In genomic region chr7:73717991-73718405, GRCh38 we compare ENCODE assay signal across 8 cellular contexts. TPM values are rescaled to one million over a fixed set of nuclear protein-coding genes. Genes with fewer than 3 reads are reported as not detected.
DNase-seq lines count a peak whose midpoint lies in the region; ATAC-seq and TF ChIP-seq lines count a peak whose summit lies in the region.

No MANE protein-coding gene starts in this region.

- H3K27me3 ChIP-seq in ascending aorta (no peaks in the 10 kb centered on the region), tibial artery (no peaks in the 10 kb centered on the region)

- peaks cover 4% of the 10 kb centered on the region for H3K27me3 Mint-ChIP-seq in nephron (ENCODE audit: low read depth)

- no peaks in the 10 kb centered on the region for H3K36me3 Mint-ChIP-seq in nephron (ENCODE audit: low read depth)

- no peak for ATAC-seq in GM19397 (IDR thresholded peaks at IDR 0.05; ENCODE audit: unreplicated experiment)
- no peak for ATAC-seq in HG02840 (IDR thresholded peaks at IDR 0.05; ENCODE audit: low FRiP score, unreplicated experiment)

- peaks cover 41% of the 10 kb centered on the region for H3K4me1 Mint-ChIP-seq in nephron

- H3K9me3 Mint-ChIP-seq in nephron, result no peaks in the 10 kb centered on the region

- H3K4me3 Mint-ChIP-seq in nephron, result peak overlapping the region; percentile 80 to 85 (median 82)

- peak; percentile 78 for DNase-seq in DMS 273 (lab: John Stamatoyannopoulos, UW; ENCODE audit: unreplicated experiment)
- no peak for DNase-seq in DMS 273 treated with DMSO at 0.1 percent for 48 hours (lab: John Stamatoyannopoulos, UW)
- peak; percentile 71 for DNase-seq in T-helper 9 cell
- peak; percentile 32 to 81 for DNase-seq in ascending aorta (ENCODE audit: low spot score in 2 of 2)
- DNase-seq in tibial artery, result no peak

- intact Hi-C loops in ascending aorta (cut with DNase I), result loop anchor here (2.0 kb wide), 1 partner anchor 35 kb away; the partner anchor contains the start of genes BUD23 and DNAJC30
- intact Hi-C loops in tibial artery (cut with DNase I; ENCODE audit: low total_unique reads), result no loop called here

- H3K4me3 ChIP-seq in ascending aorta (peak overlapping the region; percentile 93 to 97), tibial artery (peak overlapping the region; percentile 63 to 82)

- H3K36me3 ChIP-seq in ascending aorta (no peaks in the 10 kb centered on the region), tibial artery (no peaks in the 10 kb centered on the region)

- H3K4me1 ChIP-seq in ascending aorta (peaks cover 20 to 43% of the 10 kb centered on the region in 2 donors), tibial artery (peaks cover 0 to 60% (median 55%) of the 10 kb centered on the region in 4 donors)

- H3K27ac ChIP-seq in ascending aorta (peak overlapping the region; percentile 17 to 51), tibial artery (peak overlapping the region; percentile 50 to 81)

- no peaks in the 10 kb centered on the region for H3K9me3 ChIP-seq in ascending aorta
- H3K9me3 ChIP-seq in tibial artery, result no peaks in the 10 kb centered on the region

- H3K27ac Mint-ChIP-seq in nephron, result peak overlapping the region in 1 of 3 experiments; percentile 58

- no peak for TF ChIP-seq CTCF in ascending aorta (IDR thresholded peaks at IDR 0.05)
- no peak for TF ChIP-seq CTCF in nephron (IDR thresholded peaks at IDR 0.05; ENCODE audit: unreplicated experiment in 3 of 3)
- TF ChIP-seq CTCF in tibial artery (IDR thresholded peaks at IDR 0.05), result no peak

RNA-seq across cellular contexts. Expression of gene STX1A, which starts 1.5 kb away (rescaled TPM):
- 13.1 TPM for total RNA-seq in ascending aorta

RNA-seq across cellular contexts. Expression of gene ABHD11, which starts 20.6 kb away (rescaled TPM):
- total RNA-seq in ascending aorta, result 55.7 TPM

RNA-seq across cellular contexts. Expression of gene BUD23, which starts 34.6 kb away (rescaled TPM):
- total RNA-seq in ascending aorta, result 5.6 TPM

RNA-seq across cellular contexts. Expression of gene DNAJC30, which starts 34.7 kb away (rescaled TPM):
- 16.0 TPM for total RNA-seq in ascending aorta

RNA-seq across cellular contexts. Expression of gene VPS37D, which starts 50.4 kb away (rescaled TPM):
- total RNA-seq in ascending aorta, result 1.3 TPM

Comparison
In these comparisons a context has a peak if more than half of its experiments do, and no peak if none do; other contexts are left out.
1. DNase-seq: peak in DMS 273 (single experiment), T-helper 9 cell (single experiment) and ascending aorta (2 of 2); none in DMS 273 treated with DMSO at 0.1 percent for 48 hours (single experiment) and tibial artery (0 of 2).